Comparison of ENCODE assay signal across 11 cellular contexts in genomic region chr1:77540501-77541161, GRCh38.
DNase-seq lines count a peak whose midpoint lies in the region; ATAC-seq and TF ChIP-seq lines count a peak whose summit lies in the region.
"Had no signal": no experiment of that assay in that cellular context is flagged by ENCODE, and none has a peak within 500 bp of the region (broad histone marks: within the 10 kb centered on the region; RNA-seq: fewer than 3 reads in every experiment).

No MANE protein-coding gene starts in this region.

- TF ChIP-seq RAD21 in Ishikawa (IDR thresholded peaks at IDR 0.05; ENCODE audit: low read depth): no peak

- H3K27me3 ChIP-seq in A673 (replicated peaks; ENCODE audit: insufficient read depth, low read depth, low read length, poor library complexity) (no peaks in the 10 kb centered on the region), hepatocyte (no peaks in the 10 kb centered on the region)

- no peak overlapping the region for H3K4me2 ChIP-seq in hepatocyte

- WGBS in hepatocyte (ENCODE audit: low lambda C conversion rate, missing lambda C conversion rate): 92% methylated on average over 6 of the region's 6 CpGs

- H3K4me1 ChIP-seq in A673 (ENCODE audit: insufficient read depth, low read length, poor library complexity, severe bottlenecking): peaks cover 12% of the 10 kb centered on the region
- no peaks in the 10 kb centered on the region for H3K4me1 ChIP-seq in hepatocyte (ENCODE audit: insufficient read depth)

- BruUV-seq in A673 (replicated peaks; lab: Mats Ljungman, UMichigan): no TSS peak

- H4K20me1 ChIP-seq in hepatocyte (ENCODE audit: insufficient read depth, poor library complexity, severe bottlenecking): no peaks in the 10 kb centered on the region

- ATAC-seq in GM21423 (IDR thresholded peaks at IDR 0.05; ENCODE audit: unreplicated experiment): peak; percentile 31

- POLR2A ChIA-PET in A673 (lab: Charles Lee; ENCODE audit: low non-redundant PET): no interaction called here

- CTCF ChIA-PET in A673 (lab: Charles Lee): no interaction called here

- H3K9me3 ChIP-seq in A673 (ENCODE audit: low read depth, low read length, poor library complexity, severe bottlenecking) (no peaks in the 10 kb centered on the region), hepatocyte (ENCODE audit: low read depth) (no peaks in the 10 kb centered on the region)

- DNase-seq in A673 (ENCODE audit: low spot score): peak; percentile 35
- peak; percentile 85 for DNase-seq in choroid plexus epithelial cell (ENCODE audit: low read depth)
- no peak for DNase-seq in head of caudate nucleus
- no peak for DNase-seq in DMS53 treated with DMSO at 0.1 percent for 48 hours (lab: John Stamatoyannopoulos, UW; ENCODE audit: unreplicated experiment)
- DNase-seq in hepatocyte (ENCODE audit: low spot score): no peak
- no peak for DNase-seq in T-helper 9 cell
- DNase-seq: activated T-cell treated with anti-CD3 and anti-CD28 coated beads for 4 hours, Kasumi-1 had no signal

- TF ChIP-seq CTCF in A673 (conservative IDR thresholded peaks at IDR 0.05; ENCODE audit: low read depth, low read length) (no peak), choroid plexus epithelial cell (conservative IDR thresholded peaks at IDR 0.05; ENCODE audit: low read depth, low read length) (no peak), hepatocyte (IDR thresholded peaks at IDR 0.05; ENCODE audit: poor library complexity) (no peak)

- no peak overlapping the region for H2AFZ ChIP-seq in hepatocyte

- no peaks in the 10 kb centered on the region for H3K79me2 ChIP-seq in hepatocyte

- H3K9me2 ChIP-seq in hepatocyte (replicated peaks; ENCODE audit: insufficient read depth): no peaks in the 10 kb centered on the region

- H3K27ac ChIP-seq in A673 (ENCODE audit: low read depth, low read length, poor library complexity, severe bottlenecking) (no peak overlapping the region), hepatocyte (no peak overlapping the region)
- H3K27ac ChIP-seq: C4-2B had no signal

- intact Hi-C loops in A673 (cut with micrococcal nuclease; ENCODE audit: unreplicated experiment): no loop called here
- intact Hi-C loops in head of caudate nucleus (cut with DNase I): no loop called here

- no peak overlapping the region for H3K4me3 ChIP-seq in A673 (ENCODE audit: low read depth, low read length, poor library complexity, severe bottlenecking)
- no peak overlapping the region for H3K4me3 ChIP-seq in choroid plexus epithelial cell (ENCODE audit: low read depth, low read length)
- no peak overlapping the region for H3K4me3 ChIP-seq in hepatocyte

- TF ChIP-seq EP300 in Ishikawa (IDR thresholded peaks at IDR 0.05; ENCODE audit: borderline replicate concordance): no peak; the same call in 1 of the 2 replicates

- H3K36me3 ChIP-seq in A673 (ENCODE audit: insufficient read depth, low read length, poor library complexity, severe bottlenecking) (no peaks in the 10 kb centered on the region), hepatocyte (replicated peaks; ENCODE audit: insufficient read depth, low read depth) (no peaks in the 10 kb centered on the region)

TF ChIP-seq in Ishikawa, 13 proteins besides CTCF, POLR2A, EP300 and RAD21:
- 0 out of 2 replicates have a peak, but pooled peaks have one; percentile 36 for TF ChIP-seq TEAD4 (IDR thresholded peaks at IDR 0.05)
- peak; percentile 79 for TF ChIP-seq CEBPB (IDR thresholded peaks at IDR 0.05)
- no peak for TF ChIP-seq NFIC (IDR thresholded peaks at IDR 0.05)
- TF ChIP-seq ZBTB7A (IDR thresholded peaks at IDR 0.05; ENCODE audit: low read depth): no peak
- TF ChIP-seq FOXM1 (IDR thresholded peaks at IDR 0.05; ENCODE audit: borderline replicate concordance, low read depth): no peak
- no peak for TF ChIP-seq TAF1 (IDR thresholded peaks at IDR 0.05; ENCODE audit: low read depth)
- TF ChIP-seq EGR1 (IDR thresholded peaks at IDR 0.05): no peak
- TF ChIP-seq USF1 (IDR thresholded peaks at IDR 0.05): no peak
- TF ChIP-seq MAX (IDR thresholded peaks at IDR 0.05): no peak

Comparison
In these comparisons a context has a peak if more than half of its experiments do, and no peak if none do; other contexts are left out.
1. DNase-seq: peak in A673 (single experiment) and choroid plexus epithelial cell (single experiment); none in head of caudate nucleus (0 of 42), DMS53 treated with DMSO at 0.1 percent for 48 hours (single experiment), hepatocyte (single experiment) and T-helper 9 cell (single experiment).